ENCODE assay signal across 8 cellular contexts in genomic region chr4:83112239-83112638, GRCh38. TPM values are rescaled to one million over a fixed set of nuclear protein-coding genes. Genes with fewer than 3 reads are reported as not detected.
A peak's percentile ranks its signal among the peaks of the same experiment; 100 is the strongest.
DNase-seq lines count a peak whose midpoint lies in the region; ATAC-seq and TF ChIP-seq lines count a peak whose summit lies in the region.

No MANE protein-coding gene starts in this region.

- no peaks in the 10 kb centered on the region for H3K27me3 ChIP-seq in thymus (ENCODE audit: control insufficient read depth, insufficient read depth)
- no peaks in the 10 kb centered on the region for H3K27me3 ChIP-seq in ascending aorta

- DNase-seq in AML-193 (lab: John Stamatoyannopoulos, UW): peak; percentile 89 to 94
- DNase-seq in activated T-cell treated with anti-CD3 and anti-CD28 coated beads, Interleukin-2, amount 50 U/mL, for 48 hours: peak; percentile 41 to 43
- no peak for DNase-seq in NCI-H146 treated with DMSO at 0.1 percent for 48 hours (lab: John Stamatoyannopoulos, UW; ENCODE audit: unreplicated experiment)
- no peak for DNase-seq in ascending aorta (ENCODE audit: low spot score in 2 of 2)
- DNase-seq in DMS79 (lab: John Stamatoyannopoulos, UW): no peak

- H3K36me3 ChIP-seq in thymus (ENCODE audit: control insufficient read depth, insufficient read depth) (no peaks in the 10 kb centered on the region), ascending aorta (no peaks in the 10 kb centered on the region)

- ATAC-seq in GM18907 (IDR thresholded peaks at IDR 0.05; ENCODE audit: unreplicated experiment): peak; percentile 40
- peak; percentile 39 for ATAC-seq in HG03432 (IDR thresholded peaks at IDR 0.05; ENCODE audit: unreplicated experiment)

- H3K4me1 ChIP-seq in thymus (ENCODE audit: control insufficient read depth, insufficient read depth, low read length) (peaks cover 16% of the 10 kb centered on the region), ascending aorta (no peaks in the 10 kb centered on the region)

- H3K4me3 ChIP-seq in thymus (ENCODE audit: low read length): peak overlapping the region; percentile 42
- no peak overlapping the region for H3K4me3 ChIP-seq in ascending aorta

- intact Hi-C loops in ascending aorta (cut with DNase I): no loop called here

- H3K27ac ChIP-seq in thymus (ENCODE audit: low read depth) (peak overlapping the region; percentile 48), ascending aorta (no peak overlapping the region)

- no peaks in the 10 kb centered on the region for H3K9me3 ChIP-seq in thymus (ENCODE audit: control insufficient read depth)
- H3K9me3 ChIP-seq in ascending aorta: no peaks in the 10 kb centered on the region

- WGBS in thymus: 6% methylated on average over 2 of the region's 2 CpGs

- no peak for TF ChIP-seq CTCF in ascending aorta (IDR thresholded peaks at IDR 0.05)

RNA-seq across cellular contexts. Expression of gene PLAC8, which starts 2.3 kb away (rescaled TPM):
- 48.9 TPM for polyA plus RNA-seq in thymus
- 1.1 TPM for total RNA-seq in ascending aorta

Comparison
In these comparisons a context has a peak if more than half of its experiments do, and no peak if none do; other contexts are left out.
1. DNase-seq: peak in AML-193 (2 of 2) and activated T-cell treated with anti-CD3 and anti-CD28 coated beads, Interleukin-2, amount 50 U/mL, for 48 hours (2 of 2); none in NCI-H146 treated with DMSO at 0.1 percent for 48 hours (single experiment), ascending aorta (0 of 2) and DMS79 (single experiment).